In the genomic region with DNA sequence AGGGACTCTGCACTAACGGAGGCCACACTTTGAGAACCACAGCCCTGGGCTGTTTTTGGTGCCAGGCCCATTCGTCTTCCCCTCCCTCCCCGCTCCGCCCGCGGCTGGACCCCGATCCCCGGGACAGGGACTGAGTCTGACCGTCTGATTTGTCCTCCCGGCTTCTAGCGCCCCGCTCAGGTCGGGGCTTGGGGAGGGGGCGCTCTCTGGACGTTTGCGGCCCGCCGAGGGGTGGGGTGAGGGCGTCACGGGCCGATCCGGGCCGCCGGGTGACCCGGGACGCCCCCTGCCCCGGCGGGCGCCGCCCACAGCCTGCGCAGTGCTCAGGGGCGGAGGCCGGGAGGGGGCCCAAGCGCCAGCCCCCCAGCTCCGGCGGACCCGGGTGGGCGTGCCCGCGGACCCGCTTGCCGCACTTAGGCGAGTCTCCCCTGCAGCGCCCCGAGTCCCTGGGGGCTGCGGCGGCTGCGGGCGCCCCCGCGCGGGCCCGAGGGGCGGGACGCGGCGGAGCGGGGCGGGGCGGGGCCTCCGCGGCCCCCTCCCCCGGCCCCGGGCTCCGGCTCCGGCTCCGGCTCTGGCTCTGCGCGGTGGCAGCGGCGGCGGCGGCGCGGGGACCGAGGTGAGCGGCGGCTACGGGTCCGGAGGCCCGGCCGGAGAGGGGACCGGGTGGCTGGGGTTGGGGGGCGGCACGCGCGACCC, we compare ENCODE assay signal across 9 cellular contexts. TPM values are rescaled to one million over a fixed set of nuclear protein-coding genes. Genes with fewer than 3 reads are reported as not detected.
DNase-seq lines count a peak whose midpoint lies in the region; ATAC-seq, FAIRE-seq and TF ChIP-seq lines count a peak whose summit lies in the region.
"Had no signal": no experiment of that assay in that cellular context is flagged by ENCODE, and none has a peak within 500 bp of the region (broad histone marks: within the 10 kb centered on the region; RNA-seq: fewer than 3 reads in every experiment).

No MANE protein-coding gene starts in this region.

- H2AFZ ChIP-seq in GM23338 = peak overlapping the region; percentile 99

- FAIRE-seq in GM12891 (lab: Jason Lieb, UNC) = no peak

- H3K9me3 ChIP-seq in endodermal cell (ENCODE audit: control insufficient read depth, low read length) = no peaks in the 10 kb centered on the region

- H4K20me1 ChIP-seq in GM23338 (replicated peaks; ENCODE audit: insufficient read depth) = no peaks in the 10 kb centered on the region

- H3K9me3 Mint-ChIP-seq in GM23338 (peaks cover 2% of the 10 kb centered on the region; the same call in 1 of the 3 replicates), endodermal cell (no peaks in the 10 kb centered on the region), nephron progenitor cell (no peaks in the 10 kb centered on the region)

- peak overlapping the region; percentile 20 for H3K9ac ChIP-seq in endodermal cell (ENCODE audit: extremely low read depth, low read length, poor library complexity, severe bottlenecking)

- H3K36me3 ChIP-seq in GM23338 (ENCODE audit: insufficient read depth) = no peaks in the 10 kb centered on the region
- H3K36me3 ChIP-seq in endodermal cell (ENCODE audit: control insufficient read depth, insufficient read depth, low read length) = no peaks in the 10 kb centered on the region

- H3K27me3 Mint-ChIP-seq in GM23338 (ENCODE audit: insufficient read depth, low read depth, poor library complexity) (peaks cover 19% of the 10 kb centered on the region), endodermal cell (ENCODE audit: insufficient read depth) (peaks cover 35% of the 10 kb centered on the region), nephron progenitor cell (ENCODE audit: low read depth, poor library complexity) (peaks cover 50% of the 10 kb centered on the region)

- peak overlapping the region; percentile 70 for H3K4me3 ChIP-seq in GM23338
- peak overlapping the region; percentile 77 for H3K4me3 ChIP-seq in endodermal cell (ENCODE audit: low read length)

- H3K4me3 Mint-ChIP-seq in GM23338 (peak overlapping the region; percentile 66; the same call in 2 of the 3 replicates), endodermal cell (peak overlapping the region; percentile 59), nephron progenitor cell (peak overlapping the region; percentile 78)

- H3F3A ChIP-seq in GM23338 (replicated peaks; ENCODE audit: low read depth) = peaks cover 13% of the 10 kb centered on the region

- H3K27ac ChIP-seq in GM23338 (ENCODE audit: low read depth) (no peak overlapping the region), endodermal cell (ENCODE audit: low read depth, low read length) (no peak overlapping the region)
- H3K27ac ChIP-seq: HL-60 had no signal

- H3K27ac Mint-ChIP-seq in GM23338 (no peak overlapping the region), endodermal cell (no peak overlapping the region), nephron progenitor cell (no peak overlapping the region)

- H3K4me1 ChIP-seq in GM23338 (ENCODE audit: insufficient read depth) = peaks cover 6% of the 10 kb centered on the region; the same call in 1 of the 2 replicates
- H3K4me1 ChIP-seq in endodermal cell (ENCODE audit: control insufficient read depth, insufficient read depth, low read length) = no peaks in the 10 kb centered on the region

- H3K79me2 ChIP-seq in GM23338 (replicated peaks; ENCODE audit: insufficient read depth) = no peaks in the 10 kb centered on the region

- H3K36me3 Mint-ChIP-seq in GM23338 (ENCODE audit: low read depth) = no peaks in the 10 kb centered on the region
- H3K36me3 Mint-ChIP-seq in endodermal cell (ENCODE audit: low read depth) = no peaks in the 10 kb centered on the region
- H3K36me3 Mint-ChIP-seq in nephron progenitor cell (ENCODE audit: low read depth) = no peaks in the 10 kb centered on the region

- H3K4me1 Mint-ChIP-seq in GM23338 (peaks cover 5% of the 10 kb centered on the region; the same call in 1 of the 3 replicates), endodermal cell (no peaks in the 10 kb centered on the region), nephron progenitor cell (peaks cover 34% of the 10 kb centered on the region)

- TF ChIP-seq CTCF in GM23338 (conservative IDR thresholded peaks at IDR 0.05; ENCODE audit: low read depth in 2 of 2) (peak; percentile 18 to 50; a peak in 2 of 4 replicates), endodermal cell (conservative IDR thresholded peaks at IDR 0.05) (peak; percentile 32), nephron progenitor cell (IDR thresholded peaks at IDR 0.05) (no peak)

- H3K27me3 ChIP-seq in GM23338 (ENCODE audit: insufficient read depth) (peaks cover 19% of the 10 kb centered on the region; the same call in 1 of the 2 replicates), endodermal cell (ENCODE audit: control insufficient read depth, insufficient read depth, low read length, poor library complexity, severe bottlenecking) (peaks cover 11% of the 10 kb centered on the region)

- TF ChIP-seq POLR2A in GM12891 (IDR thresholded peaks at IDR 0.05; ENCODE audit: low read depth, low read length) = no peak

- peak overlapping the region; percentile 88 for H3K4me2 ChIP-seq in GM23338

- DNase-seq in GM23338 (ENCODE audit: low spot score) (peak; percentile 82), endodermal cell (peak; percentile 87), nephron progenitor cell (peak; percentile 75), GF-D8 (lab: John Stamatoyannopoulos, UW) (no peak), GM12891 (ENCODE audit: insufficient read length, low spot score) (no peak), HPDE6-E6E7 (ENCODE audit: extremely low spot score) (no peak)
- DNase-seq in activated CD4-positive, CD25-positive, alpha-beta regulatory T cell treated with anti-CD3 and anti-CD28 coated beads, Interleukin-2, amount 50 U/mL, for 72 hours = peak; percentile 54

- ATAC-seq in GM23338 = peak; percentile 79
- ATAC-seq in GM21528 (IDR thresholded peaks at IDR 0.05; ENCODE audit: low FRiP score, unreplicated experiment) = no peak

- 1 to 2% methylated on average over 11 to 86 of the region's 87 CpGs for WGBS in endodermal cell (ENCODE audit: insufficient coverage in 1 of 2, insufficient read length in 1 of 2), 2 experiments

- no peaks in the 10 kb centered on the region for H3K9me2 ChIP-seq in GM23338 (ENCODE audit: insufficient read depth)

TF ChIP-seq in GM23338, 12 proteins besides CTCF, POLR2A, EP300 and RAD21:
- peak; percentile 51 for TF ChIP-seq CREB1 (CRISPR knock-in tag; IDR thresholded peaks at IDR 0.05; ENCODE audit: low read depth)
- TF ChIP-seq, protein P1, sequence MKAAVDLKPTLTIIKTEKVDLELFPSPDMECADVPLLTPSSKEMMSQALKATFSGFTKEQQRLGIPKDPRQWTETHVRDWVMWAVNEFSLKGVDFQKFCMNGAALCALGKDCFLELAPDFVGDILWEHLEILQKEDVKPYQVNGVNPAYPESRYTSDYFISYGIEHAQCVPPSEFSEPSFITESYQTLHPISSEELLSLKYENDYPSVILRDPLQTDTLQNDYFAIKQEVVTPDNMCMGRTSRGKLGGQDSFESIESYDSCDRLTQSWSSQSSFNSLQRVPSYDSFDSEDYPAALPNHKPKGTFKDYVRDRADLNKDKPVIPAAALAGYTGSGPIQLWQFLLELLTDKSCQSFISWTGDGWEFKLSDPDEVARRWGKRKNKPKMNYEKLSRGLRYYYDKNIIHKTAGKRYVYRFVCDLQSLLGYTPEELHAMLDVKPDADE (IDR thresholded peaks at IDR 0.05) = no peak
- no peak for TF ChIP-seq ZNF114 (CRISPR knock-in tag; IDR thresholded peaks at IDR 0.05)

TF ChIP-seq in GM12891, 5 proteins besides CTCF, POLR2A, EP300 and RAD21:
- no peak for TF ChIP-seq PAX5 (IDR thresholded peaks at IDR 0.05; ENCODE audit: insufficient read depth, low read length, severe bottlenecking)
- TF ChIP-seq POLR2AphosphoS5 (IDR thresholded peaks at IDR 0.05; ENCODE audit: low read depth, low read length) = no peak
- TF ChIP-seq TAF1 (IDR thresholded peaks at IDR 0.05; ENCODE audit: low read depth, low read length) = no peak
- no peak for TF ChIP-seq POU2F2 (IDR thresholded peaks at IDR 0.05; ENCODE audit: low read depth, low read length)
- no peak for TF ChIP-seq SPI1 (IDR thresholded peaks at IDR 0.05; ENCODE audit: low read depth, low read length)

RNA-seq across cellular contexts. Expression of a gene that starts 33.7 kb away (rescaled TPM):
- total RNA-seq in GM23338 (2014; rRNA removed; shearing (Covaris generic)) = 31.4 and 37.7 TPM in 2 replicates
- polyA plus RNA-seq in GM23338 (2016; fragmentation: Nextera tagmentation; extraction: Ambion mirVana) = 15.3 and 17.4 TPM in 2 replicates
- 10 to 100 TPM; 32.0 to 37.2 TPM for total RNA-seq in endodermal cell
- polyA plus RNA-seq in endodermal cell (2013, experiment 1 of 2) = 13.0 TPM
- 12.3 TPM for polyA plus RNA-seq in endodermal cell (2013, experiment 2 of 2)
- polyA plus RNA-seq in GM12891 (2012; ENCODE audit: low read depth, missing spikeins) = 0.21 TPM

Comparison
In these comparisons a context has a peak if more than half of its experiments do, and no peak if none do; other contexts are left out.
1. DNase-seq: peak in GM23338 (single experiment), activated CD4-positive, CD25-positive, alpha-beta regulatory T cell treated with anti-CD3 and anti-CD28 coated beads, Interleukin-2, amount 50 U/mL, for 72 hours (single experiment), endodermal cell (single experiment) and nephron progenitor cell (single experiment); none in GF-D8 (single experiment), GM12891 (single experiment) and HPDE6-E6E7 (single experiment).
2. Peak in every context shown above with its lines, with median percentiles within 50 percentile points of each other: H3K4me3 Mint-ChIP-seq.